ENCODE assay signal across 9 cellular contexts in genomic region chr20:9444921-9445320, GRCh38.
"Had no signal": no experiment of that assay in that cellular context is flagged by ENCODE, and none has a peak within 500 bp of the region (broad histone marks: within the 10 kb centered on the region; RNA-seq: fewer than 3 reads in every experiment).

No MANE protein-coding gene starts in this region.

- H3K4me3 ChIP-seq: GM23338, K562 had no signal

- H3K4me3 Mint-ChIP-seq: GM23338, H9 had no signal

- H3K27ac ChIP-seq: HL-60 had no signal

- DNase-seq: H9, HCEC 1CT, IMR-90, KG1 had no signal

- H3K9me3 Mint-ChIP-seq: GM23338, H9 had no signal

- ATAC-seq: GM23338, K562 had no signal

- H3K4me2 ChIP-seq: GM23338 had no signal

- H3K27ac Mint-ChIP-seq: GM23338 had no signal

- H2AFZ ChIP-seq: GM23338 had no signal

- FAIRE-seq: H1, H54, K562 had no signal
